ENCODE assay signal across 15 cellular contexts in genomic region chr3:117547956-117548550, GRCh38.
DNase-seq lines count a peak whose midpoint lies in the region; ATAC-seq and TF ChIP-seq lines count a peak whose summit lies in the region.
"Had no signal": no experiment of that assay in that cellular context is flagged by ENCODE, and none has a peak within 500 bp of the region (broad histone marks: within the 10 kb centered on the region; RNA-seq: fewer than 3 reads in every experiment).

No MANE protein-coding gene starts in this region.

- ATAC-seq in SK-N-SH treated with all-trans-retinoic acid at 6 μM for 48 hours, result peak; percentile 89

- H3K4me2 ChIP-seq in skeletal muscle satellite cell (ENCODE audit: low read length) (peak overlapping the region; percentile 15), Karpas-422 (ENCODE audit: low read depth, low read length, poor library complexity, severe bottlenecking) (no peak overlapping the region)

- H3K36me3 ChIP-seq in skeletal muscle satellite cell (ENCODE audit: insufficient read depth, low read length), result no peaks in the 10 kb centered on the region
- no peaks in the 10 kb centered on the region for H3K36me3 ChIP-seq in Karpas-422 (ENCODE audit: insufficient read depth, low read length)
- H3K36me3 ChIP-seq: breast epithelium, SJSA1, tibial nerve had no signal

- DNase-seq in DMS 273 (lab: John Stamatoyannopoulos, UW; ENCODE audit: unreplicated experiment) (peak; percentile 10), DMS 273 treated with DMSO at 0.1 percent for 48 hours (lab: John Stamatoyannopoulos, UW) (no peak), fibroblast of the conjunctiva (ENCODE audit: low read depth) (peak; percentile 81), medulla oblongata (ENCODE audit: extremely low spot score) (no peak), Karpas-422 (no peak), CD1c-positive myeloid dendritic cell (ENCODE audit: extremely low spot score) (no peak)
- DNase-seq: activated CD4-positive, CD25-positive, alpha-beta regulatory T cell; activated T-cell treated with anti-CD3 and anti-CD28 coated beads, Interleukin-2, amount 50 U/mL, for 1 hour; NCI-H510A treated with DMSO at 0.1 percent for 48 hours had no signal

- no peaks in the 10 kb centered on the region for H3K79me2 ChIP-seq in Karpas-422 (ENCODE audit: low read length)

- H3K4me3 ChIP-seq in skeletal muscle satellite cell (ENCODE audit: low read length) (no peak overlapping the region), Karpas-422 (ENCODE audit: low read length) (no peak overlapping the region)
- H3K4me3 ChIP-seq: breast epithelium, SJSA1, tibial nerve had no signal

- H3K9ac ChIP-seq in skeletal muscle satellite cell (ENCODE audit: low read depth, low read length), result no peak overlapping the region
- no peak overlapping the region for H3K9ac ChIP-seq in Karpas-422 (ENCODE audit: low read length)

- no peaks in the 10 kb centered on the region for H4K20me1 ChIP-seq in Karpas-422 (ENCODE audit: insufficient read depth, low read depth, low read length)

- H3K27me3 ChIP-seq in skeletal muscle satellite cell (ENCODE audit: control insufficient read depth, insufficient read depth, low read length), result no peaks in the 10 kb centered on the region
- no peaks in the 10 kb centered on the region for H3K27me3 ChIP-seq in Karpas-422 (ENCODE audit: low read length)
- H3K27me3 ChIP-seq: breast epithelium, SJSA1, tibial nerve had no signal

- H3K27ac ChIP-seq in Karpas-422 (ENCODE audit: low read length), result no peak overlapping the region
- H3K27ac ChIP-seq: 22Rv1, breast epithelium, SJSA1, tibial nerve had no signal

- no peaks in the 10 kb centered on the region for H3K9me2 ChIP-seq in Karpas-422 (replicated peaks; ENCODE audit: insufficient read depth, low read length)

- no peak overlapping the region for H2AFZ ChIP-seq in Karpas-422 (ENCODE audit: low read length)

- peaks cover 15% of the 10 kb centered on the region for H3K4me1 ChIP-seq in skeletal muscle satellite cell (ENCODE audit: control insufficient read depth, insufficient read depth, low read length)
- no peaks in the 10 kb centered on the region for H3K4me1 ChIP-seq in Karpas-422 (ENCODE audit: low read length)
- H3K4me1 ChIP-seq: breast epithelium, SJSA1 had no signal

- H3K9me3 ChIP-seq in skeletal muscle satellite cell (replicated peaks; ENCODE audit: low read length) (no peaks in the 10 kb centered on the region), Karpas-422 (ENCODE audit: low read length) (no peaks in the 10 kb centered on the region)
- H3K9me3 ChIP-seq: breast epithelium, SJSA1, tibial nerve had no signal

TF ChIP-seq in SK-N-SH treated with all-trans-retinoic acid at 6 μM for 48 hours, 23 proteins besides CTCF, POLR2A, EP300 and RAD21 (continues in another document):
- TF ChIP-seq CSRNP3 (CRISPR knock-in tag; IDR thresholded peaks at IDR 0.05) (no peak), RARB (CRISPR knock-in tag; IDR thresholded peaks at IDR 0.05) (no peak), SNAI2 (CRISPR knock-in tag; IDR thresholded peaks at IDR 0.05) (no peak), ZNF565 (CRISPR knock-in tag; conservative IDR thresholded peaks at IDR 0.05; ENCODE audit: low read depth) (no peak), PATZ1 (CRISPR knock-in tag; IDR thresholded peaks at IDR 0.05; ENCODE audit: borderline replicate concordance) (peak; percentile 55; the same call in 1 of the 2 replicates), ZNF70 (CRISPR knock-in tag; IDR thresholded peaks at IDR 0.05) (peak; percentile 67; the same call in 1 of the 2 replicates), PPARA (CRISPR knock-in tag; IDR thresholded peaks at IDR 0.05; ENCODE audit: borderline replicate concordance) (no peak), ZNF8 (CRISPR knock-in tag; IDR thresholded peaks at IDR 0.05) (no peak), OSR1 (CRISPR knock-in tag; IDR thresholded peaks at IDR 0.05) (no peak), ISL1 (CRISPR knock-in tag; IDR thresholded peaks at IDR 0.05) (peak; percentile 78), ZFP30 (CRISPR knock-in tag; IDR thresholded peaks at IDR 0.05) (no peak), CREB5 (CRISPR knock-in tag; IDR thresholded peaks at IDR 0.05; ENCODE audit: low read depth) (no peak), TOX (CRISPR knock-in tag; IDR thresholded peaks at IDR 0.05; ENCODE audit: borderline replicate concordance) (peak; percentile 88), BACH2 (CRISPR knock-in tag; IDR thresholded peaks at IDR 0.05; ENCODE audit: borderline replicate concordance) (no peak), ZC3H10 (CRISPR knock-in tag; IDR thresholded peaks at IDR 0.05) (peak; percentile 78; the same call in 1 of the 2 replicates), GLIS3 (CRISPR knock-in tag; IDR thresholded peaks at IDR 0.05) (no peak), ARNTL (CRISPR knock-in tag; IDR thresholded peaks at IDR 0.05; ENCODE audit: borderline replicate concordance, low read depth) (no peak), CSDC2 (CRISPR knock-in tag; IDR thresholded peaks at IDR 0.05) (no peak), ZFP3 (CRISPR knock-in tag; IDR thresholded peaks at IDR 0.05) (no peak), TCF4 (CRISPR knock-in tag; IDR thresholded peaks at IDR 0.05; ENCODE audit: borderline replicate concordance) (peak; percentile 16; the same call in 1 of the 2 replicates)
- TF ChIP-seq, protein P1, sequence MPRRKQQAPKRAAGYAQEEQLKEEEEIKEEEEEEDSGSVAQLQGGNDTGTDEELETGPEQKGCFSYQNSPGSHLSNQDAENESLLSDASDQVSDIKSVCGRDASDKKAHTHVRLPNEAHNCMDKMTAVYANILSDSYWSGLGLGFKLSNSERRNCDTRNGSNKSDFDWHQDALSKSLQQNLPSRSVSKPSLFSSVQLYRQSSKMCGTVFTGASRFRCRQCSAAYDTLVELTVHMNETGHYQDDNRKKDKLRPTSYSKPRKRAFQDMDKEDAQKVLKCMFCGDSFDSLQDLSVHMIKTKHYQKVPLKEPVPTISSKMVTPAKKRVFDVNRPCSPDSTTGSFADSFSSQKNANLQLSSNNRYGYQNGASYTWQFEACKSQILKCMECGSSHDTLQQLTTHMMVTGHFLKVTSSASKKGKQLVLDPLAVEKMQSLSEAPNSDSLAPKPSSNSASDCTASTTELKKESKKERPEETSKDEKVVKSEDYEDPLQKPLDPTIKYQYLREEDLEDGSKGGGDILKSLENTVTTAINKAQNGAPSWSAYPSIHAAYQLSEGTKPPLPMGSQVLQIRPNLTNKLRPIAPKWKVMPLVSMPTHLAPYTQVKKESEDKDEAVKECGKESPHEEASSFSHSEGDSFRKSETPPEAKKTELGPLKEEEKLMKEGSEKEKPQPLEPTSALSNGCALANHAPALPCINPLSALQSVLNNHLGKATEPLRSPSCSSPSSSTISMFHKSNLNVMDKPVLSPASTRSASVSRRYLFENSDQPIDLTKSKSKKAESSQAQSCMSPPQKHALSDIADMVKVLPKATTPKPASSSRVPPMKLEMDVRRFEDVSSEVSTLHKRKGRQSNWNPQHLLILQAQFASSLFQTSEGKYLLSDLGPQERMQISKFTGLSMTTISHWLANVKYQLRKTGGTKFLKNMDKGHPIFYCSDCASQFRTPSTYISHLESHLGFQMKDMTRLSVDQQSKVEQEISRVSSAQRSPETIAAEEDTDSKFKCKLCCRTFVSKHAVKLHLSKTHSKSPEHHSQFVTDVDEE (CRISPR knock-in tag; IDR thresholded peaks at IDR 0.05), result 0 out of 2 replicates have a peak, but pooled peaks have one; percentile 35

Comparison
In these comparisons a context has a peak if more than half of its experiments do, and no peak if none do; other contexts are left out.
1. DNase-seq: peak in DMS 273 (single experiment) and fibroblast of the conjunctiva (single experiment); none in DMS 273 treated with DMSO at 0.1 percent for 48 hours (single experiment), medulla oblongata (single experiment), Karpas-422 (single experiment) and CD1c-positive myeloid dendritic cell (single experiment).